8 cellular contexts compared by ENCODE assay signal in genomic region chr3:123449092-123449985, GRCh38. TPM values are rescaled to one million over a fixed set of nuclear protein-coding genes. Genes with fewer than 3 reads are reported as not detected.
A peak's percentile ranks its signal among the peaks of the same experiment; 100 is the strongest.
DNase-seq lines count a peak whose midpoint lies in the region; TF ChIP-seq lines count a peak whose summit lies in the region.

No MANE protein-coding gene starts in this region.

- TF ChIP-seq POLR2A in suprapubic skin (IDR thresholded peaks at IDR 0.05): no peak

- H3K36me3 ChIP-seq in suprapubic skin: no peaks in the 10 kb centered on the region

- intact Hi-C loops in dorsolateral prefrontal cortex (cut with DNase I): loop anchor here (5.0 kb wide), 1 partner anchor 37 kb away; no protein-coding TSS in a partner anchor

- no peaks in the 10 kb centered on the region for H3K9me3 ChIP-seq in suprapubic skin

- no peak for TF ChIP-seq EP300 in suprapubic skin (IDR thresholded peaks at IDR 0.05)

- TF ChIP-seq CTCF in LNCaP clone FGC (IDR thresholded peaks at IDR 0.05; ENCODE audit: control insufficient read depth, extremely low read depth, insufficient read depth) (no peak), dorsolateral prefrontal cortex (IDR thresholded peaks at IDR 0.05 in 54 of 56, conservative IDR thresholded peaks at IDR 0.05 in 2 of 56; ENCODE audit: low read depth in 1 of 56, partially characterized antibody in 56 of 56) (peak in 4 of 56 donors; percentile 6 to 39 (median 11)), suprapubic skin (IDR thresholded peaks at IDR 0.05) (no peak)

- H3K27me3 ChIP-seq in dorsolateral prefrontal cortex: no peaks in the 10 kb centered on the region
- H3K27me3 ChIP-seq in suprapubic skin: peaks cover 53% of the 10 kb centered on the region

- H3K4me3 ChIP-seq in LNCaP clone FGC (ENCODE audit: low read depth, low read length) (peak overlapping the region; percentile 44), dorsolateral prefrontal cortex (peak overlapping the region; percentile 56 to 89 (median 76)), suprapubic skin (peak overlapping the region; percentile 77)

- H3K27ac ChIP-seq in dorsolateral prefrontal cortex (peak overlapping the region; percentile 74 to 100 (median 93)), suprapubic skin (peak overlapping the region; percentile 62)

- DNase-seq in EL (peak; percentile 29), LNCaP clone FGC (ENCODE audit: low read depth) (no peak), dorsolateral prefrontal cortex (peak in 5 of 10 donors; percentile 35 to 83 (median 72)), lung microvascular endothelial cell (ENCODE audit: low read depth in 2 of 2) (peak; percentile 5 to 24), suprapubic skin (ENCODE audit: low spot score in 2 of 2) (no peak), NCI-H1694 treated with DMSO at 0.1 percent for 48 hours (lab: John Stamatoyannopoulos, UW) (no peak), NCI-H187 (lab: John Stamatoyannopoulos, UW) (no peak), NCI-H446 treated with DMSO at 0.1 percent for 48 hours (lab: John Stamatoyannopoulos, UW) (no peak)

- H3K4me1 ChIP-seq in suprapubic skin: peaks cover 23% of the 10 kb centered on the region

- WGBS in suprapubic skin: 2% methylated on average over 51 of the region's 114 CpGs

RNA-seq across cellular contexts. Expression of gene ADCY5, which starts 0.4 kb away (rescaled TPM):
- total RNA-seq in dorsolateral prefrontal cortex: 10 to 100 TPM; 54.5 to 98.2 (median 76.9) TPM
- under 0.01 and 1.4 TPM in 2 replicates for total RNA-seq in lung microvascular endothelial cell
- 1 to 10 TPM; 1.4 to 4.9 (median 4.0) TPM for total RNA-seq in suprapubic skin

Comparison
In these comparisons a context has a peak if more than half of its experiments do, and no peak if none do; other contexts are left out.
1. DNase-seq: peak in EL (single experiment) and lung microvascular endothelial cell (2 of 2); none in LNCaP clone FGC (single experiment), suprapubic skin (0 of 2), NCI-H1694 treated with DMSO at 0.1 percent for 48 hours (single experiment), NCI-H187 (0 of 2) and NCI-H446 treated with DMSO at 0.1 percent for 48 hours (single experiment).
2. RNA of gene ADCY5, which starts 0.4 kb away (total RNA-seq): 54.5 to 98.2 TPM in dorsolateral prefrontal cortex; 1.4 to 4.9 TPM in suprapubic skin and under 0.01 to 1.4 TPM in lung microvascular endothelial cell; every median in the first group is over 4 times any median in the second.
3. Peak in every context shown above with its lines, with median percentiles within 50 percentile points of each other: H3K4me3 ChIP-seq.